In genomic region chr22:28883917-28884753, GRCh38 we compare ENCODE assay signal across 8 cellular contexts. TPM values are rescaled to one million over a fixed set of nuclear protein-coding genes. Genes with fewer than 3 reads are reported as not detected.
A peak's percentile ranks its signal among the peaks of the same experiment; 100 is the strongest.
DNase-seq lines count a peak whose midpoint lies in the region; ATAC-seq, FAIRE-seq and TF ChIP-seq lines count a peak whose summit lies in the region.

No MANE protein-coding gene starts in this region.

- intact Hi-C loops in activated T-helper 2 cell treated with anti-CD3 and anti-CD28 coated beads, Interferon-gamma antibody, Interleukin-2, Interleukin-4, amounts not matched to agents 10 μg/mL and 5 μg/mL and 100 μg/mL, durations not matched to agents 14 hours and 24 hours and 36 hours (cut with micrococcal nuclease) = loop anchor here (2.0 to 5.0 kb wide), 2 partner anchors 23 to 142 kb away; partner anchors contain the start of genes CHEK2 and HSCB
- intact Hi-C loops in pancreas (cut with DNase I) = no loop called here

- TF ChIP-seq EP300 in gastroesophageal sphincter (IDR thresholded peaks at IDR 0.05) = no peak

- H3K27ac ChIP-seq in gastroesophageal sphincter = peak overlapping the region in 3 of 4 donors; percentile 84 to 92 (median 84)
- peak overlapping the region in 2 of 4 donors; percentile 41 to 44 for H3K27ac ChIP-seq in pancreas

- peak overlapping the region; percentile 51 for H3K4me3 Mint-ChIP-seq in activated T-helper 2 cell treated with anti-CD3 and anti-CD28 coated beads, Interferon-gamma antibody, Interleukin-2, Interleukin-4, amounts not matched to agents 10 μg/mL and 5 μg/mL and 100 μg/mL, durations not matched to agents 14 hours and 24 hours and 36 hours (ENCODE audit: low read depth)

- ATAC-seq in gastroesophageal sphincter (peak; percentile 55), pancreas (peak in 1 of 4 donors; percentile 2), GM18858 (IDR thresholded peaks at IDR 0.05; ENCODE audit: unreplicated experiment) (no peak)

- H3K27ac Mint-ChIP-seq in activated T-helper 2 cell treated with anti-CD3 and anti-CD28 coated beads, Interferon-gamma antibody, Interleukin-2, Interleukin-4, amounts not matched to agents 10 μg/mL and 5 μg/mL and 100 μg/mL, durations not matched to agents 14 hours and 24 hours and 36 hours = no peak overlapping the region

- peaks cover 3% of the 10 kb centered on the region for H3K36me3 Mint-ChIP-seq in activated T-helper 2 cell treated with anti-CD3 and anti-CD28 coated beads, Interferon-gamma antibody, Interleukin-2, Interleukin-4, amounts not matched to agents 10 μg/mL and 5 μg/mL and 100 μg/mL, durations not matched to agents 14 hours and 24 hours and 36 hours (ENCODE audit: low read depth)

- 5 to 9% methylated on average over 8 to 17 of the region's 79 CpGs for WGBS in gastroesophageal sphincter (ENCODE audit: low coverage in 1 of 2), 2 donors
- 4% methylated on average over 65 to 79 of the region's 79 CpGs for WGBS in pancreas, 2 donors

- H3K9me3 Mint-ChIP-seq in activated T-helper 2 cell treated with anti-CD3 and anti-CD28 coated beads, Interferon-gamma antibody, Interleukin-2, Interleukin-4, amounts not matched to agents 10 μg/mL and 5 μg/mL and 100 μg/mL, durations not matched to agents 14 hours and 24 hours and 36 hours = no peaks in the 10 kb centered on the region

- peak in 1 of 4 experiments; percentile 2 for TF ChIP-seq CTCF in gastroesophageal sphincter (IDR thresholded peaks at IDR 0.05)
- peak in 1 of 4 donors; percentile 8 for TF ChIP-seq CTCF in pancreas (IDR thresholded peaks at IDR 0.05)

- peak overlapping the region; percentile 88 for H3K9ac ChIP-seq in NT2/D1 (ENCODE audit: insufficient read length, low read depth)

- no peak for FAIRE-seq in pancreas (lab: Jason Lieb, UNC)

- DNase-seq in NCI-H2171 treated with DMSO at 0.1 percent for 48 hours (lab: John Stamatoyannopoulos, UW) (peak; percentile 38), NCI-H2171 (lab: John Stamatoyannopoulos, UW) (no peak), NT2/D1 (ENCODE audit: low read depth, low spot score) (no peak), pancreas (peak; percentile 39 to 84 (median 63)), NCI-H187 (lab: John Stamatoyannopoulos, UW) (no peak)
- peak; percentile 22 for DNase-seq in activated T-helper 2 cell treated with anti-CD3 and anti-CD28 coated beads, Interferon-gamma antibody, Interleukin-2, Interleukin-4, amounts not matched to agents 10 μg/mL and 5 μg/mL and 100 μg/mL, durations not matched to agents 14 hours and 24 hours and 36 hours (ENCODE audit: low spot score)

- peaks cover 3% of the 10 kb centered on the region for H3K36me3 ChIP-seq in NT2/D1 (ENCODE audit: insufficient read depth, insufficient read length, low read length)
- no peaks in the 10 kb centered on the region for H3K36me3 ChIP-seq in gastroesophageal sphincter
- no peaks in the 10 kb centered on the region for H3K36me3 ChIP-seq in pancreas

- H3K4me1 ChIP-seq in NT2/D1 (ENCODE audit: insufficient read depth, insufficient read length) (no peaks in the 10 kb centered on the region), gastroesophageal sphincter (peaks cover 0 to 52% (median 0%) of the 10 kb centered on the region in 3 donors), pancreas (peaks cover 7 to 30% (median 23%) of the 10 kb centered on the region in 3 donors)

- no peaks in the 10 kb centered on the region for H3K27me3 ChIP-seq in NT2/D1 (ENCODE audit: insufficient read depth, insufficient read length)
- no peaks in the 10 kb centered on the region for H3K27me3 ChIP-seq in gastroesophageal sphincter
- no peaks in the 10 kb centered on the region for H3K27me3 ChIP-seq in pancreas

- H3K9me3 ChIP-seq in NT2/D1 (ENCODE audit: insufficient read depth, low read length) (no peaks in the 10 kb centered on the region), gastroesophageal sphincter (no peaks in the 10 kb centered on the region), pancreas (no peaks in the 10 kb centered on the region)

- peaks cover 12% of the 10 kb centered on the region for H3K4me1 Mint-ChIP-seq in activated T-helper 2 cell treated with anti-CD3 and anti-CD28 coated beads, Interferon-gamma antibody, Interleukin-2, Interleukin-4, amounts not matched to agents 10 μg/mL and 5 μg/mL and 100 μg/mL, durations not matched to agents 14 hours and 24 hours and 36 hours (ENCODE audit: low read depth)

- H3K27me3 Mint-ChIP-seq in activated T-helper 2 cell treated with anti-CD3 and anti-CD28 coated beads, Interferon-gamma antibody, Interleukin-2, Interleukin-4, amounts not matched to agents 10 μg/mL and 5 μg/mL and 100 μg/mL, durations not matched to agents 14 hours and 24 hours and 36 hours (ENCODE audit: low read depth) = peaks cover 68% of the 10 kb centered on the region

- no peak for TF ChIP-seq POLR2A in gastroesophageal sphincter (IDR thresholded peaks at IDR 0.05)

- H3K4me3 ChIP-seq in NT2/D1 (ENCODE audit: insufficient read length, low read depth) (peak overlapping the region; percentile 71), gastroesophageal sphincter (peak overlapping the region; percentile 55 to 79), pancreas (peak overlapping the region; percentile 33 to 59 (median 55))

RNA-seq across cellular contexts. Expression of gene ZNRF3, which starts 0.8 kb away (rescaled TPM):
- 0.82 and 1.1 TPM in 2 replicates for total RNA-seq in activated T-helper 2 cell treated with anti-CD3 and anti-CD28 coated beads, Interferon-gamma antibody, Interleukin-2, Interleukin-4, amounts not matched to agents 10 μg/mL and 5 μg/mL and 100 μg/mL, durations not matched to agents 14 hours and 24 hours and 36 hours
- 10 to 100 TPM; 14.8 to 27.7 (median 19.8) TPM for total RNA-seq in gastroesophageal sphincter
- 1 to 10 TPM; 3.0 to 6.8 (median 4.9) TPM for total RNA-seq in pancreas
- polyA plus RNA-seq in pancreas = 1 to 10 TPM; 2.4 to 3.1 TPM

Comparison
In these comparisons a context has a peak if more than half of its experiments do, and no peak if none do; other contexts are left out.
1. DNase-seq: peak in NCI-H2171 treated with DMSO at 0.1 percent for 48 hours (single experiment), activated T-helper 2 cell treated with anti-CD3 and anti-CD28 coated beads, Interferon-gamma antibody, Interleukin-2, Interleukin-4, amounts not matched to agents 10 μg/mL and 5 μg/mL and 100 μg/mL, durations not matched to agents 14 hours and 24 hours and 36 hours (single experiment) and pancreas (6 of 6); none in NCI-H2171 (single experiment), NT2/D1 (single experiment) and NCI-H187 (0 of 2).
2. Peak in every context shown above with its lines, with median percentiles within 50 percentile points of each other: H3K4me3 ChIP-seq.